In genomic region chr19:12939908-12940533, GRCh38 we compare ENCODE assay signal across 8 cellular contexts. TPM values are rescaled to one million over a fixed set of nuclear protein-coding genes. Genes with fewer than 3 reads are reported as not detected.
A peak's percentile ranks its signal among the peaks of the same experiment; 100 is the strongest.
DNase-seq lines count a peak whose midpoint lies in the region; ATAC-seq, FAIRE-seq and TF ChIP-seq lines count a peak whose summit lies in the region.

No MANE protein-coding gene starts in this region.

- H4K8ac ChIP-seq in H9 (replicated peaks; ENCODE audit: insufficient read length, low read depth, low read length): no peak overlapping the region

- no peak overlapping the region for H3K14ac ChIP-seq in H9 (ENCODE audit: insufficient read depth, low read length)

- ATAC-seq in activated B cell treated with CpG ODN at 0.5 μM for 24 hours (ENCODE audit: low read depth): no peak
- ATAC-seq in HG03342 (IDR thresholded peaks at IDR 0.05; ENCODE audit: unreplicated experiment): no peak
- ATAC-seq in GM18867 (IDR thresholded peaks at IDR 0.05; ENCODE audit: unreplicated experiment): no peak

- peak overlapping the region; percentile 98 to 99 for H3K4me3 Mint-ChIP-seq in H9
- H3K4me3 Mint-ChIP-seq in activated B cell treated with CpG ODN at 0.5 μM for 24 hours: peak overlapping the region; percentile 99
- H3K4me3 Mint-ChIP-seq in glutamatergic neuron (ENCODE audit: unreplicated experiment): peak overlapping the region; percentile 98

- peaks cover 6% of the 10 kb centered on the region for H3K79me1 ChIP-seq in H9 (ENCODE audit: insufficient read depth, low read depth, low read length, poor library complexity, severe bottlenecking)

- H3K27ac ChIP-seq in H9 (ENCODE audit: insufficient read length, low read depth, low read length) (no peak overlapping the region), small intestine (ENCODE audit: low read depth in 1 of 2, low read length in 1 of 2) (peak overlapping the region; percentile 37 to 44)

- peak overlapping the region; percentile 87 to 95 for H3K4me3 ChIP-seq in small intestine (ENCODE audit: low read depth in 1 of 2, low read length in 2 of 2)

- no peak for TF ChIP-seq CTCF in H9 (conservative IDR thresholded peaks at IDR 0.05)
- TF ChIP-seq CTCF in activated B cell treated with CpG ODN at 0.5 μM for 24 hours (IDR thresholded peaks at IDR 0.05): no peak
- no peak for TF ChIP-seq CTCF in glutamatergic neuron (IDR thresholded peaks at IDR 0.05; ENCODE audit: partially characterized antibody, unreplicated experiment)

- H3K9ac ChIP-seq in H9 (ENCODE audit: extremely low read depth, insufficient read length, low read length): no peak overlapping the region

- POLR2A ChIA-PET in activated B cell treated with CpG ODN at 0.5 μM for 24 hours (lab: Charles Lee): interaction anchor here (0.7 to 3.3 kb wide), 10 partner anchors 9 to 1904 kb away, joined by 3 to 37 read pairs (median 4); partner anchors contain the start of genes DNASE2, FBXW9 and GADD45GIP1

- no peak overlapping the region for H2BK120ac ChIP-seq in H9 (ENCODE audit: low read depth, low read length, poor library complexity, severe bottlenecking)

- no peak overlapping the region for H2AFZ ChIP-seq in H9 (ENCODE audit: low read length)

- FAIRE-seq in small intestine (lab: Jason Lieb, UNC): no peak

- H2BK12ac ChIP-seq in H9 (ENCODE audit: insufficient read length, low read depth, low read length): no peak overlapping the region

- no peak overlapping the region for H3T11ph ChIP-seq in H9 (ENCODE audit: low read length)

- H2BK15ac ChIP-seq in H9 (ENCODE audit: low read depth, low read length): no peak overlapping the region

- intact Hi-C loops in activated B cell treated with CpG ODN at 0.5 μM for 24 hours (cut with micrococcal nuclease): loop anchor here (2.0 to 5.0 kb wide), 4 partner anchors 17 to 218 kb away; partner anchors contain the start of genes GADD45GIP1, IER2, STX10 and TNPO2

- H3K79me2 ChIP-seq in H9 (ENCODE audit: insufficient read depth, low read length): peaks cover 6% of the 10 kb centered on the region; the same call in 1 of the 2 replicates

- H2AK5ac ChIP-seq in H9 (ENCODE audit: insufficient read length, low read length): no peak overlapping the region

- H3K36me3 Mint-ChIP-seq in H9 (ENCODE audit: insufficient read depth in 1 of 3, low read depth in 3 of 3): peaks cover 49 to 65% (median 61%) of the 10 kb centered on the region in 3 experiments
- peaks cover 66% of the 10 kb centered on the region for H3K36me3 Mint-ChIP-seq in activated B cell treated with CpG ODN at 0.5 μM for 24 hours (ENCODE audit: low read depth)
- no peaks in the 10 kb centered on the region for H3K36me3 Mint-ChIP-seq in glutamatergic neuron (ENCODE audit: unreplicated experiment)

- H4K5ac ChIP-seq in H9 (ENCODE audit: insufficient read length, low read depth, low read length): no peak overlapping the region

- H4K91ac ChIP-seq in H9 (ENCODE audit: insufficient read length, low read depth, low read length): no peak overlapping the region

- H3K23ac ChIP-seq in H9 (ENCODE audit: insufficient read length, low read depth, low read length): no peak overlapping the region

- no peak overlapping the region for H2BK5ac ChIP-seq in H9 (ENCODE audit: insufficient read length, low read length)

- H3K4ac ChIP-seq in H9 (ENCODE audit: low read depth, low read length): no peak overlapping the region

- DNase-seq in H9: no peak
- DNase-seq in activated B cell treated with CpG ODN at 0.5 μM for 24 hours: no peak
- no peak for DNase-seq in glutamatergic neuron
- no peak for DNase-seq in small intestine
- DNase-seq in NCI-H1930 (lab: John Stamatoyannopoulos, UW): no peak
- no peak for DNase-seq in stimulated activated CD4-positive, alpha-beta T cell treated with anti-CD3 and anti-CD28 coated beads, Interleukin-2, amount 100 ng/mL, for 24 hours

- CTCF ChIA-PET in activated B cell treated with CpG ODN at 0.5 μM for 24 hours (lab: Charles Lee): interaction anchor here (0.8 kb wide), 1 partner anchor 25 kb away, joined by 4 read pairs; no protein-coding TSS in a partner anchor

- no peaks in the 10 kb centered on the region for H3K9me3 ChIP-seq in H9 (ENCODE audit: control insufficient read depth, low read depth, low read length)
- H3K9me3 ChIP-seq in small intestine (ENCODE audit: control insufficient read depth, low read depth): no peaks in the 10 kb centered on the region

- H3K4me1 ChIP-seq in H9 (ENCODE audit: insufficient read depth, low read length): no peaks in the 10 kb centered on the region; the same call in 1 of the 2 replicates
- peaks cover 2 to 7% of the 10 kb centered on the region in 2 donors for H3K4me1 ChIP-seq in small intestine (ENCODE audit: control insufficient read depth in 2 of 2, insufficient read depth in 1 of 2, low read depth in 1 of 2, low read length in 1 of 2)

- WGBS in H9 (ENCODE audit: extremely low coverage, insufficient read length, low lambda C conversion rate): no CpG with 5 or more reads among the region's 12 CpGs
- 22 to 42% (median 24%) methylated on average over 12 of the region's 12 CpGs for WGBS in small intestine, 3 donors

- H3K4me2 ChIP-seq in H9 (ENCODE audit: insufficient read depth, insufficient read length, low read length): peak overlapping the region; percentile 97

- no peaks in the 10 kb centered on the region for H4K20me1 ChIP-seq in H9 (ENCODE audit: control insufficient read depth, insufficient read depth, insufficient read length)

- H3K27me3 ChIP-seq in H9 (ENCODE audit: insufficient read depth, low read length): no peaks in the 10 kb centered on the region
- no peaks in the 10 kb centered on the region for H3K27me3 ChIP-seq in small intestine (ENCODE audit: control insufficient read depth in 2 of 2, insufficient read depth in 2 of 2, low read length in 2 of 2)

- H3K9me3 Mint-ChIP-seq in H9: no peaks in the 10 kb centered on the region; a peak in 1 of 5 replicates
- no peaks in the 10 kb centered on the region for H3K9me3 Mint-ChIP-seq in activated B cell treated with CpG ODN at 0.5 μM for 24 hours
- peaks cover 6% of the 10 kb centered on the region for H3K9me3 Mint-ChIP-seq in glutamatergic neuron (ENCODE audit: unreplicated experiment)

- no peaks in the 10 kb centered on the region; the same call in 1 of the 2 replicates for H3K27me3 Mint-ChIP-seq in H9 (ENCODE audit: low read depth)
- H3K27me3 Mint-ChIP-seq in activated B cell treated with CpG ODN at 0.5 μM for 24 hours: no peaks in the 10 kb centered on the region
- H3K27me3 Mint-ChIP-seq in glutamatergic neuron (ENCODE audit: unreplicated experiment): peaks cover 20% of the 10 kb centered on the region

- H3K4me1 Mint-ChIP-seq in H9 (peaks cover 19 to 41% of the 10 kb centered on the region in 2 experiments), activated B cell treated with CpG ODN at 0.5 μM for 24 hours (peaks cover 68% of the 10 kb centered on the region), glutamatergic neuron (ENCODE audit: low read depth, unreplicated experiment) (peaks cover 14% of the 10 kb centered on the region)

- no peak overlapping the region for H3K18ac ChIP-seq in H9 (ENCODE audit: insufficient read length, low read depth, low read length)

- H3K36me3 ChIP-seq in small intestine (ENCODE audit: control insufficient read depth in 2 of 2, insufficient read depth in 2 of 2, low read length in 2 of 2): peaks cover 15 to 18% of the 10 kb centered on the region in 2 donors

- H3K27ac Mint-ChIP-seq in H9 (peak overlapping the region in 2 of 3 experiments; percentile 78 to 79; a peak in 4 of 7 replicates), activated B cell treated with CpG ODN at 0.5 μM for 24 hours (peak overlapping the region; percentile 95), glutamatergic neuron (ENCODE audit: unreplicated experiment) (peak overlapping the region; percentile 97)

- H3K56ac ChIP-seq in H9 (ENCODE audit: insufficient read length, low read depth, low read length): no peak overlapping the region

- no peak overlapping the region for H2BK20ac ChIP-seq in H9 (ENCODE audit: low read depth, low read length, poor library complexity, severe bottlenecking)

- H3K23me2 ChIP-seq in H9 (ENCODE audit: insufficient read length, low read depth, low read length, poor library complexity, severe bottlenecking): peaks cover 7% of the 10 kb centered on the region

RNA-seq across cellular contexts. Expression of gene CALR, which starts 1.6 kb away (rescaled TPM):
- total RNA-seq in H9 (2021) (887 and 938 TPM in 2 replicates), activated B cell treated with CpG ODN at 0.5 μM for 24 hours (721 and 802 TPM in 2 replicates), glutamatergic neuron (ENCODE audit: unreplicated experiment) (543 TPM)
- polyA plus RNA-seq in small intestine: 100 to 1,000 TPM; 117 to 696 (median 173) TPM

RNA-seq across cellular contexts. Expression of gene RAD23A, which starts 5.6 kb away (rescaled TPM):
- 62.2 and 67.0 TPM in 2 replicates for total RNA-seq in H9 (2021)
- total RNA-seq in activated B cell treated with CpG ODN at 0.5 μM for 24 hours: 106 and 112 TPM in 2 replicates
- total RNA-seq in glutamatergic neuron (ENCODE audit: unreplicated experiment): 62.1 TPM
- polyA plus RNA-seq in small intestine: 100 to 1,000 TPM in 1 of 3 donors, 10 to 100 TPM in 2; 93.0 to 114 (median 98.9) TPM

RNA-seq across cellular contexts. Expression of gene FARSA, which starts 6.5 kb away (rescaled TPM):
- total RNA-seq in H9 (2021) (108 and 110 TPM in 2 replicates), activated B cell treated with CpG ODN at 0.5 μM for 24 hours (76.1 and 76.8 TPM in 2 replicates), glutamatergic neuron (ENCODE audit: unreplicated experiment) (71.6 TPM)
- 10 to 100 TPM; 32.4 to 74.4 (median 36.0) TPM for polyA plus RNA-seq in small intestine

RNA-seq across cellular contexts. Expression of gene GADD45GIP1, which starts 17.0 kb away (rescaled TPM):
- 44.5 and 45.6 TPM in 2 replicates for total RNA-seq in H9 (2021)
- total RNA-seq in activated B cell treated with CpG ODN at 0.5 μM for 24 hours: 16.7 and 19.6 TPM in 2 replicates
- 28.8 TPM for total RNA-seq in glutamatergic neuron (ENCODE audit: unreplicated experiment)
- 10 to 100 TPM; 32.3 to 42.2 (median 40.0) TPM for polyA plus RNA-seq in small intestine

RNA-seq across cellular contexts. Expression of gene SYCE2, which starts 20.9 kb away (rescaled TPM):
- total RNA-seq in H9 (2021) (1.4 and 1.9 TPM in 2 replicates), activated B cell treated with CpG ODN at 0.5 μM for 24 hours (0.49 TPM in 1 of 2 replicates, not detected in the other), glutamatergic neuron (ENCODE audit: unreplicated experiment) (0.59 TPM)
- under 1 TPM in 1 of 3 donors, not detected in 2; 0.18 TPM for polyA plus RNA-seq in small intestine
